Comparison of ENCODE assay signal across 11 cellular contexts in the genomic region with DNA sequence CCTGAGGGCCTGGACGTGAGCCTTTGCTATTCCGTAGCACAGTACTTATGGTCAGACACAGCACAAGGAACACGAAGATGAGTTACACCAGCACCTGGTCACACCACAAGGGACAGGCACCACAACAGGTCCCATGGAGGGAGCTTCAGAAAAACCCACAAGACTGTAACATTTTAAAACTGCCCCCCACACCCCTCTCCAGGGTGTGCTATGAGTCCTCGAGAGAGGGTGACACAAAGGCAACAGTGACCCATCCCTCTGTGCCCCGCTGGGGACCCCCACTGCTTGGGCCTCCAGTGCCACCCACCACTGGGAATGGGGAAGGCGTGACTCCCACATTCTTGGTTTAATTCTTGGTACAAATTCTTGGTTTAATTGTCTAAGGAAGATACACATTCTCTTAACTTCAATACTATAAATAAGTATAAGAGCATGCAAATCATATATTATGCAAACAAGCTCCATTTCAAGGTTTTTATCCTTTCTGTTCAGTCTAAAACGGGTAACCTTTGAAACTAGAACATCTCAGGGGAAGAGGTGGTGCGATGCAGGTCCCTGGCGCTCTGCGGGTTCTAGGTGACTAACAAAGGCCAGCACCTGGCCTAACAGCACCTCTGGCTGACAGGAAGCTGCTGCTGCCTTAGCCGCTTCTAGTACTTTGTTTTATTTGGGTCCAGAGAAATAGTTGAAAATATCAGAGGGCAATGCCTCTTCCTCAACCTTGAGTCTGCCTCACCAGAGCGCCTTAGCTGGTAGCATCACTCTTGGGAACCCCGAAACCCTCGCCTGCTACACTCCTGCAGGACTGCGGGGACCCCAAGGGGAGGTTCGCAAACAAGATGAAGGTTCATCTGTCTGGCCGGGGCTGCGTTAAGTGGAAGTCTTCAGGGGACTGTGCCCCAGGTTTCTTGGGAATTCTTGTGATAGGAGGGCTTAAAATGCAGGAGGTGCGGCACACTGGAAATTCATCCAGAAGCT. TPM values are rescaled to one million over a fixed set of nuclear protein-coding genes. Genes with fewer than 3 reads are reported as not detected.
DNase-seq lines count a peak whose midpoint lies in the region; ATAC-seq and TF ChIP-seq lines count a peak whose summit lies in the region.
"Had no signal": no experiment of that assay in that cellular context is flagged by ENCODE, and none has a peak within 500 bp of the region (broad histone marks: within the 10 kb centered on the region; RNA-seq: fewer than 3 reads in every experiment).

No MANE protein-coding gene starts in this region.

- H3K4me1 ChIP-seq in DOHH2 (ENCODE audit: control insufficient read depth, low read length), result peaks cover 100% of the 10 kb centered on the region

- peaks cover 28% of the 10 kb centered on the region for H3F3A ChIP-seq in DOHH2 (ENCODE audit: control insufficient read depth, insufficient read depth)

- peaks cover 23% of the 10 kb centered on the region; the same call in 1 of the 2 replicates for H4K20me1 ChIP-seq in DOHH2 (ENCODE audit: control insufficient read depth, insufficient read depth, low read depth, low read length)

- peaks cover 96% of the 10 kb centered on the region for H3K79me2 ChIP-seq in DOHH2 (ENCODE audit: control insufficient read depth, low read length)

- peak overlapping the region; percentile 94 for H3K4me2 ChIP-seq in DOHH2 (ENCODE audit: low read length)

- peak; percentile 54 for TF ChIP-seq POLR2A in GM19099 (IDR thresholded peaks at IDR 0.05; ENCODE audit: extremely low read depth, insufficient read length, low read depth)

- DNase-seq in GOT3 (lab: John Stamatoyannopoulos, UW), result no peak
- no peak for DNase-seq in activated CD4-positive, CD25-positive, alpha-beta regulatory T cell treated with anti-CD3 and anti-CD28 coated beads, Interleukin-2, amount 50 U/mL, for 72 hours
- DNase-seq in dermis blood vessel endothelial cell, result no peak
- no peak for DNase-seq in DMS 273 (lab: John Stamatoyannopoulos, UW; ENCODE audit: unreplicated experiment)
- DNase-seq: SW 1271 had no signal

- H3K4me3 ChIP-seq in DOHH2 (ENCODE audit: low read length), result peak overlapping the region; percentile 82

- H3K36me3 ChIP-seq in DOHH2 (ENCODE audit: control insufficient read depth, low read length), result peaks cover 97% of the 10 kb centered on the region

- H3K9me3 ChIP-seq in DOHH2 (ENCODE audit: control insufficient read depth, insufficient read depth, low read length), result no peaks in the 10 kb centered on the region

- no peaks in the 10 kb centered on the region for H3K27me3 ChIP-seq in DOHH2 (ENCODE audit: control insufficient read depth, low read length)

- ATAC-seq in HG02642 (IDR thresholded peaks at IDR 0.05; ENCODE audit: poor library complexity, unreplicated experiment), result peak; percentile 54
- peak; percentile 75 for ATAC-seq in HG03571 (IDR thresholded peaks at IDR 0.05; ENCODE audit: unreplicated experiment)
- ATAC-seq: HepG2, right cardiac atrium had no signal

- peak overlapping the region; percentile 95 for H3K27ac ChIP-seq in DOHH2 (ENCODE audit: low read depth, low read length)

- H3K9me2 ChIP-seq in DOHH2 (replicated peaks; ENCODE audit: control insufficient read depth, low read length), result no peaks in the 10 kb centered on the region

- TF ChIP-seq CTCF in DOHH2 (IDR thresholded peaks at IDR 0.05; ENCODE audit: low read depth, low read length, poor library complexity, severe bottlenecking), result no peak

RNA-seq across cellular contexts. Expression of gene PRDM15, which starts 45.7 kb away (rescaled TPM):
- 5.8 and 7.3 TPM in 2 replicates for total RNA-seq in dermis blood vessel endothelial cell
